2 cellular contexts compared by ENCODE assay signal in the genomic region with DNA sequence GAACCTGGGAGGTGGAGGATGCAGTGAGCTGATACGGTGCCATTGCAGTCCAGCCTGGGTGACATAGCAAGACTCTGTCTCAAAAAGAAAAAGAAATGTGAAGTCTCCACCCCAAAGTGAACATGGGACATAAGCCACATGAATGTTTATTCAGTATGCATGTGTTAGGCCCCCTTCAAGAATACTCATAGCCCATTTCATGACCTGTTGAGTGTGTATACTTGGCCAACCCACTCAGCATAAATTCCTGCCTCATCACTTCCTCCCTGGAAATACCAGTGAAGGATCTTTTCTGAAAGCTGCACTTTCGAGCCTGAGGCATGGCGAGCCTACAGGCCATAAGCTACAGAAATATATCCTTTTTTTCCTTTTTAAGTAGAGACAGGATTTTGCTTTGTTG. TPM values are rescaled to one million over a fixed set of nuclear protein-coding genes. Genes with fewer than 3 reads are reported as not detected.
"Had no signal": no experiment of that assay in that cellular context is flagged by ENCODE, and none has a peak within 500 bp of the region (broad histone marks: within the 10 kb centered on the region; RNA-seq: fewer than 3 reads in every experiment).

No MANE protein-coding gene starts in this region.

RNA-seq across cellular contexts. Expression of a gene that starts 6.8 kb away (rescaled TPM):
- total RNA-seq: G401, GM12878 had no signal

RNA-seq across cellular contexts. Expression of a gene that starts 18.0 kb away (rescaled TPM):
- total RNA-seq: GM12878 had no signal

RNA-seq across cellular contexts. Expression of a gene that starts 34.8 kb away (rescaled TPM):
- total RNA-seq: GM12878 had no signal

RNA-seq across cellular contexts. Expression of a gene that starts 47.6 kb away (rescaled TPM):
- total RNA-seq: G401, GM12878 had no signal

RNA-seq across cellular contexts. Expression of a gene that starts 53.8 kb away (rescaled TPM):
- total RNA-seq: G401, GM12878 had no signal
